29 cellular contexts compared by ENCODE assay signal in the genomic region with DNA sequence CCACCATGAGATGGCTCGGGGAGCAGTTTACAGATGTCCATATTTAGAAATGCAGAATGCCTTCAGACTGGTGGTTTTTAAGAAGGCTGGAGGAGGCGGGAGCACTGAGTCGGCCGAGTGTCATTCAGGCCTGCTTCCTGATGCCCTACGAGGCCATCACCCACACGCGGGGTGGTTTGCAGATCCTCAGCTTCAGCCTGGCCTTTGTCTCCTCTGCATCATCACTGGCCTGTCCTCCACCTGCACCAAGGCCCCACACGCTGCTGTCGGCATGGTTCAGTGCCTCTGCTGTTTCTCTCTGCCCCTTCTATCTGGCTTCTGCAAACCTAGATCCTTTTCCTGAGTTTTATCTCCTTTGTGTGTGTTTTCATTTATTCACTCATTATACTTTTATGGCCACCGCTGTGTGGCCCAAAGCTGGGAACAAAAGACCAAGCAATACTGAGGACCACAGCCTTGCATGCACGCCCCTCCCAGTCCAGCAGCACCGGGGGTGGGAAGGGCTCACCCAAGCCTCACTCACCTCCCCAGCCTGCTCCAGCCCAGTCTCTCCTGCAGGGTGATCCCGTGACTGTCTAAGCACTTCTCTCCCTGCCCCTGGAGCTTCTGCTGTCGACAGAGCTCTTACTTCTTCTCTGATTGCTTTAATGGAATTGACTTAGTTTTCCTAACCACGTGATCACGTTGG.
"Had no signal": no experiment of that assay in that cellular context is flagged by ENCODE, and none has a peak within 500 bp of the region (broad histone marks: within the 10 kb centered on the region; RNA-seq: fewer than 3 reads in every experiment).

No MANE protein-coding gene starts in this region.

- H3K36me3 ChIP-seq: esophagus muscularis mucosa, heart left ventricle, left lung had no signal

- H3K4me1 Mint-ChIP-seq: activated B cell treated with CpG ODN at 0.5 μM for 24 hours; activated CD8-positive, alpha-beta memory T cell treated with anti-CD3 and anti-CD28 coated beads, Interleukin-2, amount 10 ng/mL, durations not matched to agents 7 days and 5 days; activated naive CD4-positive, alpha-beta T cell treated with anti-CD3 and anti-CD28 coated beads, Interleukin-2, amount 50 U/mL, for 24 hours; activated naive CD8-positive, alpha-beta T cell treated with anti-CD3 and anti-CD28 coated beads, Interleukin-2, amount 50 U/mL, for 24 hours; stimulated activated effector memory CD8-positive, alpha-beta T cell treated with anti-CD3 and anti-CD28 coated beads, Interleukin-12 subunit alpha, Interleukin-12 subunit beta, amount 100 ng/mL, for 72 hours; stimulated activated naive CD8-positive, alpha-beta T cell treated with anti-CD3 and anti-CD28 coated beads, Interleukin-15, amount 100 ng/mL, for 72 hours had no signal

- H3K27me3 Mint-ChIP-seq: activated CD8-positive, alpha-beta memory T cell treated with anti-CD3 and anti-CD28 coated beads, Interleukin-2, amount 10 ng/mL, durations not matched to agents 7 days and 5 days had no signal

- H3K4me1 ChIP-seq: esophagus muscularis mucosa, foreskin keratinocyte, heart left ventricle, left lung had no signal

- H3K36me3 Mint-ChIP-seq: activated CD8-positive, alpha-beta memory T cell treated with anti-CD3 and anti-CD28 coated beads, Interleukin-2, amount 10 ng/mL, durations not matched to agents 7 days and 5 days; activated naive CD4-positive, alpha-beta T cell treated with anti-CD3 and anti-CD28 coated beads, Interleukin-2, amount 50 U/mL, for 24 hours; stimulated activated effector memory CD8-positive, alpha-beta T cell treated with anti-CD3 and anti-CD28 coated beads, Interleukin-12 subunit alpha, Interleukin-12 subunit beta, amount 100 ng/mL, for 72 hours; type B pancreatic cell had no signal

- DNase-seq: activated B cell treated with CpG ODN at 0.5 μM for 24 hours; activated CD8-positive, alpha-beta memory T cell treated with anti-CD3 and anti-CD28 coated beads, Interleukin-2, amount 10 ng/mL, durations not matched to agents 7 days and 5 days; activated CD8-positive, alpha-beta T cell treated with anti-CD3 and anti-CD28 coated beads, Interleukin-2, amount 10 ng/mL, durations not matched to agents 7 days and 5 days; activated naive CD8-positive, alpha-beta T cell treated with anti-CD3 and anti-CD28 coated beads, Interleukin-2, amount 50 U/mL, for 24 hours; activated T-cell treated with anti-CD3 and anti-CD28 coated beads, Interleukin-2, amount 50 U/mL, for 48 hours; amygdala; central memory CD4-positive, alpha-beta T cell; effector CD4-positive, alpha-beta T cell; foreskin keratinocyte; heart left ventricle; hypothalamus; kidney glomerular epithelial cell; left lung; mesendoderm; mucosa of descending colon; occipital lobe; right cardiac atrium; stimulated activated CD4-positive, alpha-beta T cell treated with anti-CD3 and anti-CD28 coated beads, Interleukin-4, amount 100 ng/mL, for 24 hours; stimulated activated naive CD8-positive, alpha-beta T cell treated with anti-CD3 and anti-CD28 coated beads, Interleukin-15, amount 100 ng/mL, for 72 hours; substantia nigra; T-helper 1 cell had no signal

- H3K9me3 Mint-ChIP-seq: activated B cell treated with CpG ODN at 0.5 μM for 24 hours; activated naive CD4-positive, alpha-beta T cell treated with anti-CD3 and anti-CD28 coated beads, Interleukin-2, amount 50 U/mL, for 24 hours; activated naive CD8-positive, alpha-beta T cell treated with anti-CD3 and anti-CD28 coated beads, Interleukin-2, amount 50 U/mL, for 24 hours; activated T-helper 2 cell treated with anti-CD3 and anti-CD28 coated beads, Interferon-gamma antibody, Interleukin-2, Interleukin-4, amounts not matched to agents 10 μg/mL and 5 μg/mL and 100 μg/mL, durations not matched to agents 14 hours and 24 hours and 36 hours; dendritic cell treated with granulocyte-macrophage colony-stimulating factor and Interleukin-4, amounts not matched to agents 40 ng/mL and 50 ng/mL, for 4 days; stimulated activated effector memory CD8-positive, alpha-beta T cell treated with anti-CD3 and anti-CD28 coated beads, Interleukin-12 subunit alpha, Interleukin-12 subunit beta, amount 100 ng/mL, for 72 hours; stimulated activated naive CD8-positive, alpha-beta T cell treated with anti-CD3 and anti-CD28 coated beads, Interleukin-15, amount 100 ng/mL, for 72 hours; T-helper 2 cell treated with Interferon-gamma antibody and Interleukin-4, amounts not matched to agents 5 μg/mL and 100 μg/mL, for 36 hours; type B pancreatic cell had no signal

- H3K4me3 Mint-ChIP-seq: activated B cell treated with CpG ODN at 0.5 μM for 24 hours; activated CD8-positive, alpha-beta memory T cell treated with anti-CD3 and anti-CD28 coated beads, Interleukin-2, amount 10 ng/mL, durations not matched to agents 7 days and 5 days; activated CD8-positive, alpha-beta T cell treated with anti-CD3 and anti-CD28 coated beads, Interleukin-2, amount 10 ng/mL, durations not matched to agents 7 days and 5 days; activated naive CD4-positive, alpha-beta T cell treated with anti-CD3 and anti-CD28 coated beads, Interleukin-2, amount 50 U/mL, for 24 hours; activated naive CD8-positive, alpha-beta T cell treated with anti-CD3 and anti-CD28 coated beads, Interleukin-2, amount 50 U/mL, for 24 hours; dendritic cell treated with granulocyte-macrophage colony-stimulating factor and Interleukin-4, amounts not matched to agents 40 ng/mL and 50 ng/mL, for 4 days; stimulated activated effector memory CD8-positive, alpha-beta T cell treated with anti-CD3 and anti-CD28 coated beads, Interleukin-12 subunit alpha, Interleukin-12 subunit beta, amount 100 ng/mL, for 72 hours; stimulated activated naive CD8-positive, alpha-beta T cell treated with anti-CD3 and anti-CD28 coated beads, Interleukin-15, amount 100 ng/mL, for 72 hours; T-helper 2 cell treated with Interferon-gamma antibody and Interleukin-4, amounts not matched to agents 5 μg/mL and 100 μg/mL, for 36 hours; type B pancreatic cell had no signal

- ATAC-seq: activated CD8-positive, alpha-beta memory T cell treated with anti-CD3 and anti-CD28 coated beads, Interleukin-2, amount 10 ng/mL, durations not matched to agents 7 days and 5 days; activated CD8-positive, alpha-beta T cell treated with anti-CD3 and anti-CD28 coated beads, Interleukin-2, amount 10 ng/mL, durations not matched to agents 7 days and 5 days; activated naive CD8-positive, alpha-beta T cell treated with anti-CD3 and anti-CD28 coated beads, Interleukin-2, amount 50 U/mL, for 24 hours; foreskin keratinocyte; heart left ventricle; left lung; mucosa of descending colon; right cardiac atrium; stimulated activated effector memory CD8-positive, alpha-beta T cell treated with anti-CD3 and anti-CD28 coated beads, Interleukin-12 subunit alpha, Interleukin-12 subunit beta, amount 100 ng/mL, for 72 hours; stimulated activated naive CD8-positive, alpha-beta T cell treated with anti-CD3 and anti-CD28 coated beads, Interleukin-15, amount 100 ng/mL, for 72 hours had no signal

- H3K27ac Mint-ChIP-seq: activated B cell treated with CpG ODN at 0.5 μM for 24 hours; activated CD8-positive, alpha-beta memory T cell treated with anti-CD3 and anti-CD28 coated beads, Interleukin-2, amount 10 ng/mL, durations not matched to agents 7 days and 5 days; activated CD8-positive, alpha-beta T cell treated with anti-CD3 and anti-CD28 coated beads, Interleukin-2, amount 10 ng/mL, durations not matched to agents 7 days and 5 days; activated naive CD4-positive, alpha-beta T cell treated with anti-CD3 and anti-CD28 coated beads, Interleukin-2, amount 50 U/mL, for 24 hours; activated naive CD8-positive, alpha-beta T cell treated with anti-CD3 and anti-CD28 coated beads, Interleukin-2, amount 50 U/mL, for 24 hours; activated T-helper 2 cell treated with anti-CD3 and anti-CD28 coated beads, Interferon-gamma antibody, Interleukin-2, Interleukin-4, amounts not matched to agents 10 μg/mL and 5 μg/mL and 100 μg/mL, durations not matched to agents 14 hours and 24 hours and 36 hours; dendritic cell treated with granulocyte-macrophage colony-stimulating factor and Interleukin-4, amounts not matched to agents 40 ng/mL and 50 ng/mL, for 4 days; stimulated activated effector memory CD8-positive, alpha-beta T cell treated with anti-CD3 and anti-CD28 coated beads, Interleukin-12 subunit alpha, Interleukin-12 subunit beta, amount 100 ng/mL, for 72 hours; stimulated activated naive CD8-positive, alpha-beta T cell treated with anti-CD3 and anti-CD28 coated beads, Interleukin-15, amount 100 ng/mL, for 72 hours; T-helper 2 cell treated with Interferon-gamma antibody and Interleukin-4, amounts not matched to agents 5 μg/mL and 100 μg/mL, for 36 hours; type B pancreatic cell had no signal

- H3K9me3 ChIP-seq: esophagus muscularis mucosa, heart left ventricle, left lung, mucosa of descending colon had no signal

- H3K27me3 ChIP-seq: foreskin keratinocyte had no signal

- H3K4me3 ChIP-seq: esophagus muscularis mucosa, heart left ventricle, left lung, lung, mucosa of descending colon had no signal

- H3K27ac ChIP-seq: esophagus muscularis mucosa, foreskin keratinocyte, heart left ventricle, left lung had no signal
